10 cellular contexts compared by ENCODE assay signal in genomic region chr5:158198636-158199035, GRCh38.
DNase-seq lines count a peak whose midpoint lies in the region; ATAC-seq and TF ChIP-seq lines count a peak whose summit lies in the region.
"Had no signal": no experiment of that assay in that cellular context is flagged by ENCODE, and none has a peak within 500 bp of the region (broad histone marks: within the 10 kb centered on the region; RNA-seq: fewer than 3 reads in every experiment).

No MANE protein-coding gene starts in this region.

- TF ChIP-seq CTCF in GM10266 (IDR thresholded peaks at IDR 0.05; ENCODE audit: control insufficient read depth, insufficient read depth, low read depth, missing control alignments) = no peak
- TF ChIP-seq CTCF in left ventricle myocardium inferior (IDR thresholded peaks at IDR 0.05; ENCODE audit: borderline replicate concordance) = no peak
- no peak for TF ChIP-seq CTCF in WERI-Rb-1 (IDR thresholded peaks at IDR 0.05; ENCODE audit: low read depth, low read length)

- H3K27ac ChIP-seq in left ventricle myocardium inferior (replicated peaks) (no peak overlapping the region), WERI-Rb-1 (no peak overlapping the region)

- H3K9me3 ChIP-seq in left ventricle myocardium inferior (replicated peaks) = peaks cover under 1% of the 10 kb centered on the region
- H3K9me3 ChIP-seq in WERI-Rb-1 (ENCODE audit: severe bottlenecking) = no peaks in the 10 kb centered on the region

- no peaks in the 10 kb centered on the region for H3K27me3 ChIP-seq in left ventricle myocardium inferior (ENCODE audit: low read depth)
- H3K27me3 ChIP-seq in WERI-Rb-1 (ENCODE audit: insufficient read depth, low read depth, severe bottlenecking) = no peaks in the 10 kb centered on the region

- H3K4me1 ChIP-seq in left ventricle myocardium inferior = peaks cover 16% of the 10 kb centered on the region

- H3K4me3 ChIP-seq in left ventricle myocardium inferior = no peak overlapping the region
- H3K4me3 ChIP-seq in WERI-Rb-1 (ENCODE audit: low read depth, low read length) = no peak overlapping the region

- peak; percentile 52 for DNase-seq in GM10266 (ENCODE audit: extremely low spot score)
- peak; percentile 2 for DNase-seq in NCI-H345 treated with DMSO at 0.1 percent for 48 hours (lab: John Stamatoyannopoulos, UW; ENCODE audit: unreplicated experiment)
- no peak for DNase-seq in activated gamma-delta T cell treated with Interleukin-2 at 50 U/mL for 16 hours
- no peak for DNase-seq in KG1 (lab: John Stamatoyannopoulos, UW)
- no peak for DNase-seq in left ventricle myocardium inferior
- DNase-seq in WERI-Rb-1 = no peak
- DNase-seq: activated CD4-positive, alpha-beta T cell treated with anti-CD3 and anti-CD28 coated beads for 4 hours; occipital lobe had no signal

- no peaks in the 10 kb centered on the region for H3K36me3 ChIP-seq in left ventricle myocardium inferior
- H3K36me3 ChIP-seq in WERI-Rb-1 = no peaks in the 10 kb centered on the region

- intact Hi-C loops in left ventricle myocardium inferior (cut with micrococcal nuclease) = no loop called here

- ATAC-seq in GM19438 (IDR thresholded peaks at IDR 0.05; ENCODE audit: low read depth, unreplicated experiment) (peak; percentile 91), HG02938 (IDR thresholded peaks at IDR 0.05; ENCODE audit: unreplicated experiment) (peak; percentile 94)

Comparison
In these comparisons a context has a peak if more than half of its experiments do, and no peak if none do; other contexts are left out.
1. DNase-seq: peak in GM10266 (single experiment) and NCI-H345 treated with DMSO at 0.1 percent for 48 hours (single experiment); none in activated gamma-delta T cell treated with Interleukin-2 at 50 U/mL for 16 hours (single experiment), KG1 (single experiment), left ventricle myocardium inferior (single experiment) and WERI-Rb-1 (single experiment).